Comparison of ENCODE assay signal across 35 cellular contexts in genomic region chr7:121431996-121432395, GRCh38.
"Had no signal": no experiment of that assay in that cellular context is flagged by ENCODE, and none has a peak within 500 bp of the region (broad histone marks: within the 10 kb centered on the region; RNA-seq: fewer than 3 reads in every experiment).

No MANE protein-coding gene starts in this region.

- H3K9me3 Mint-ChIP-seq: activated naive CD4-positive, alpha-beta T cell treated with anti-CD3 and anti-CD28 coated beads for 36 hours; activated naive CD4-positive, alpha-beta T cell treated with anti-CD3 and anti-CD28 coated beads, Interleukin-2, amount 50 U/mL, for 24 hours; activated naive CD8-positive, alpha-beta T cell treated with anti-CD3 and anti-CD28 coated beads for 36 hours; activated naive CD8-positive, alpha-beta T cell treated with anti-CD3 and anti-CD28 coated beads, Interleukin-2, amount 50 U/mL, for 24 hours; activated T-cell treated with anti-CD3 and anti-CD28 coated beads, Interleukin-2, amount 50 U/mL, for 24 hours; effector memory CD8-positive, alpha-beta T cell; T-helper 2 cell treated with Interferon-gamma antibody and Interleukin-4, amounts not matched to agents 5 μg/mL and 100 μg/mL, for 36 hours had no signal

- H3K4me3 ChIP-seq: adrenal gland, body of pancreas, esophagus muscularis mucosa, gastrocnemius medialis, heart left ventricle had no signal

- H3K9me3 ChIP-seq: adrenal gland, body of pancreas, esophagus muscularis mucosa, gastrocnemius medialis, heart left ventricle had no signal

- H3K4me3 Mint-ChIP-seq: activated CD4-positive, alpha-beta memory T cell treated with anti-CD3 and anti-CD28 coated beads, Interleukin-2, amount 10 ng/mL, durations not matched to agents 7 days and 5 days; activated CD4-positive, alpha-beta T cell treated with anti-CD3 and anti-CD28 coated beads for 36 hours; activated CD4-positive, alpha-beta T cell treated with anti-CD3 and anti-CD28 coated beads, Interleukin-2, amount 10 ng/mL, durations not matched to agents 24 days and 14 days; activated naive CD4-positive, alpha-beta T cell treated with anti-CD3 and anti-CD28 coated beads for 36 hours; activated naive CD4-positive, alpha-beta T cell treated with anti-CD3 and anti-CD28 coated beads, Interleukin-2, amount 50 U/mL, for 24 hours; activated naive CD8-positive, alpha-beta T cell treated with anti-CD3 and anti-CD28 coated beads for 36 hours; activated naive CD8-positive, alpha-beta T cell treated with anti-CD3 and anti-CD28 coated beads, Interleukin-2, amount 50 U/mL, for 24 hours; activated T-cell treated with anti-CD3 and anti-CD28 coated beads, Interleukin-2, amount 50 U/mL, for 24 hours; activated T-cell treated with anti-CD3 and anti-CD28 coated beads, Interleukin-2, amount 50 U/mL, for 72 hours; activated T-helper 17 cell treated with anti-CD3 and anti-CD28 coated beads, Interleukin-2, amount 50 U/mL, for 72 hours; effector memory CD8-positive, alpha-beta T cell; T-helper 17 cell; T-helper 2 cell treated with Interferon-gamma antibody and Interleukin-4, amounts not matched to agents 5 μg/mL and 100 μg/mL, for 36 hours had no signal

- H3K4me1 Mint-ChIP-seq: activated CD4-positive, alpha-beta T cell treated with anti-CD3 and anti-CD28 coated beads for 36 hours; activated naive CD8-positive, alpha-beta T cell treated with anti-CD3 and anti-CD28 coated beads for 36 hours had no signal

- H3K4me1 ChIP-seq: adrenal gland, esophagus muscularis mucosa, foreskin keratinocyte, gastrocnemius medialis, heart left ventricle had no signal

- H3K27ac Mint-ChIP-seq: activated CD4-positive, alpha-beta memory T cell treated with anti-CD3 and anti-CD28 coated beads, Interleukin-2, amount 10 ng/mL, durations not matched to agents 7 days and 5 days; activated CD4-positive, alpha-beta T cell treated with anti-CD3 and anti-CD28 coated beads for 36 hours; activated CD4-positive, alpha-beta T cell treated with anti-CD3 and anti-CD28 coated beads, Interleukin-2, amount 10 ng/mL, durations not matched to agents 24 days and 14 days; activated naive CD4-positive, alpha-beta T cell treated with anti-CD3 and anti-CD28 coated beads for 36 hours; activated naive CD4-positive, alpha-beta T cell treated with anti-CD3 and anti-CD28 coated beads, Interleukin-2, amount 50 U/mL, for 24 hours; activated naive CD8-positive, alpha-beta T cell treated with anti-CD3 and anti-CD28 coated beads for 36 hours; activated naive CD8-positive, alpha-beta T cell treated with anti-CD3 and anti-CD28 coated beads, Interleukin-2, amount 50 U/mL, for 24 hours; activated T-cell treated with anti-CD3 and anti-CD28 coated beads, Interleukin-2, amount 50 U/mL, for 24 hours; activated T-helper 17 cell treated with anti-CD3 and anti-CD28 coated beads, Interleukin-2, amount 50 U/mL, for 72 hours; effector memory CD8-positive, alpha-beta T cell; T-helper 17 cell; T-helper 2 cell treated with Interferon-gamma antibody and Interleukin-4, amounts not matched to agents 5 μg/mL and 100 μg/mL, for 36 hours had no signal

- ATAC-seq: activated CD4-positive, alpha-beta T cell treated with anti-CD3 and anti-CD28 coated beads for 36 hours; activated naive CD8-positive, alpha-beta T cell treated with anti-CD3 and anti-CD28 coated beads, Interleukin-2, amount 50 U/mL, for 24 hours; activated T-cell treated with anti-CD3 and anti-CD28 coated beads, Interleukin-2, amount 50 U/mL, for 72 hours; activated T-helper 17 cell treated with anti-CD3 and anti-CD28 coated beads, Interleukin-2, amount 50 U/mL, for 72 hours; body of pancreas; effector memory CD8-positive, alpha-beta T cell; foreskin keratinocyte; gastrocnemius medialis; heart left ventricle; T-helper 17 cell had no signal

- FAIRE-seq: colon had no signal

- H3K36me3 ChIP-seq: adrenal gland, esophagus muscularis mucosa, gastrocnemius medialis, heart left ventricle had no signal

- H3K27me3 Mint-ChIP-seq: activated CD4-positive, alpha-beta memory T cell treated with anti-CD3 and anti-CD28 coated beads, Interleukin-2, amount 10 ng/mL, durations not matched to agents 7 days and 5 days; activated CD4-positive, alpha-beta T cell treated with anti-CD3 and anti-CD28 coated beads for 36 hours; activated CD4-positive, alpha-beta T cell treated with anti-CD3 and anti-CD28 coated beads, Interleukin-2, amount 10 ng/mL, durations not matched to agents 24 days and 14 days; activated naive CD4-positive, alpha-beta T cell treated with anti-CD3 and anti-CD28 coated beads, Interleukin-2, amount 50 U/mL, for 24 hours; activated naive CD8-positive, alpha-beta T cell treated with anti-CD3 and anti-CD28 coated beads for 36 hours; activated naive CD8-positive, alpha-beta T cell treated with anti-CD3 and anti-CD28 coated beads, Interleukin-2, amount 50 U/mL, for 24 hours; activated T-cell treated with anti-CD3 and anti-CD28 coated beads, Interleukin-2, amount 50 U/mL, for 24 hours; effector memory CD8-positive, alpha-beta T cell; T-helper 17 cell had no signal

- H3K27me3 ChIP-seq: adrenal gland, body of pancreas, esophagus muscularis mucosa, foreskin keratinocyte, gastrocnemius medialis, heart left ventricle had no signal

- H3K36me3 Mint-ChIP-seq: activated naive CD8-positive, alpha-beta T cell treated with anti-CD3 and anti-CD28 coated beads for 36 hours had no signal

- H3K27ac ChIP-seq: adrenal gland, body of pancreas, esophagus muscularis mucosa, foreskin keratinocyte, gastrocnemius medialis, heart left ventricle had no signal

- DNase-seq: activated CD4-positive, alpha-beta memory T cell treated with anti-CD3 and anti-CD28 coated beads, Interleukin-2, amount 10 ng/mL, durations not matched to agents 7 days and 5 days; activated CD4-positive, alpha-beta T cell treated with anti-CD3 and anti-CD28 coated beads for 36 hours; activated CD4-positive, alpha-beta T cell treated with anti-CD3 and anti-CD28 coated beads, Interleukin-2, amount 10 ng/mL, durations not matched to agents 24 days and 14 days; activated CD4-positive, alpha-beta T cell treated with anti-CD3 and anti-CD28 coated beads, Interleukin-2, amount 50 U/mL, for 4 hours; activated CD4-positive, CD25-positive, alpha-beta regulatory T cell; activated CD4-positive, CD25-positive, alpha-beta regulatory T cell treated with anti-CD3 and anti-CD28 coated beads, Interleukin-2, amount 50 U/mL, for 72 hours; activated CD8-positive, alpha-beta memory T cell treated with anti-CD3 and anti-CD28 coated beads, Interleukin-2, amount 50 U/mL, for 48 hours; activated effector memory CD4-positive, alpha-beta T cell treated with anti-CD3 and anti-CD28 coated beads, Interleukin-2, amount 50 U/mL, for 16 hours; activated naive CD4-positive, alpha-beta T cell treated with anti-CD3 and anti-CD28 coated beads for 36 hours; activated naive CD8-positive, alpha-beta T cell treated with anti-CD3 and anti-CD28 coated beads for 36 hours; activated naive CD8-positive, alpha-beta T cell treated with anti-CD3 and anti-CD28 coated beads, Interleukin-2, amount 50 U/mL, for 24 hours; activated T-cell treated with anti-CD3 and anti-CD28 coated beads for 4 hours; activated T-cell treated with anti-CD3 and anti-CD28 coated beads, Interleukin-2, amount 50 U/mL, for 24 hours; activated T-cell treated with anti-CD3 and anti-CD28 coated beads, Interleukin-2, amount 50 U/mL, for 72 hours; adrenal gland; amygdala; aorta; body of pancreas; caudate nucleus; cortex of kidney; dermis blood vessel endothelial cell; effector CD4-positive, alpha-beta T cell; effector memory CD8-positive, alpha-beta T cell; erythroblast; foreskin keratinocyte; gastrocnemius medialis; glutamatergic neuron; heart left ventricle; T-helper 17 cell; T1000 had no signal
